9 cellular contexts compared by ENCODE assay signal in the genomic region with DNA sequence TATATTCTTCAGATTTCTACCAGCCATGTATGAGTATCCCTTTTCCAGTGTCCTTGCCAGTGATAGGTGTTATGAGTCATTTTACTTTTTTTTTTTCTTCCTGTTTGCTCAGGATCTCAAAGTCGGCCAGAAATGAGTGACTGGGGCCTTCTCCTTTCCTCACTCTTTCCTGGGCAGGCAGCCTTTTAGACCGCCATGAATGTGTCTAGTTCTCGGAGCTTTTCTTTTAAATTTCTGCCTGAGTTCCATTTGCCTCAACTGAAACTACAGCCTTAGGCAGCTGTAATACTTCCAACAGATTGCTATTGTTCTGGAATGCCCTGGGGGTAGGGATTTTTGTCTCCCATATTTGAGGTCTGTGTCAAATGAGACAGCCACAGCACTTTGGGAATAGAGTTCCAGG.
DNase-seq lines count a peak whose midpoint lies in the region; ATAC-seq and TF ChIP-seq lines count a peak whose summit lies in the region.
"Had no signal": no experiment of that assay in that cellular context is flagged by ENCODE, and none has a peak within 500 bp of the region (broad histone marks: within the 10 kb centered on the region; RNA-seq: fewer than 3 reads in every experiment).

No MANE protein-coding gene starts in this region.

- H3K9me3 ChIP-seq in SJCRH30 (replicated peaks) (no peaks in the 10 kb centered on the region), parathyroid adenoma (ENCODE audit: control insufficient read depth, low read length) (no peaks in the 10 kb centered on the region)
- H3K9me3 ChIP-seq: stomach had no signal

- TF ChIP-seq CTCF in parathyroid adenoma (IDR thresholded peaks at IDR 0.05): no peak

- no peak overlapping the region for H3K4me2 ChIP-seq in parathyroid adenoma (ENCODE audit: low read length)

- H2AFZ ChIP-seq in parathyroid adenoma: no peak overlapping the region

- no peak for ATAC-seq in HG03460 (IDR thresholded peaks at IDR 0.05; ENCODE audit: unreplicated experiment)

- H3K4me1 ChIP-seq in SJCRH30 (no peaks in the 10 kb centered on the region), parathyroid adenoma (peaks cover 29% of the 10 kb centered on the region)

- H3K36me3 ChIP-seq in SJCRH30 (peaks cover 53% of the 10 kb centered on the region), parathyroid adenoma (ENCODE audit: control insufficient read depth, insufficient read depth, low read length) (no peaks in the 10 kb centered on the region)

- H3K79me2 ChIP-seq in parathyroid adenoma: peaks cover 27% of the 10 kb centered on the region

- H3K4me3 ChIP-seq in SJCRH30 (no peak overlapping the region), parathyroid adenoma (ENCODE audit: low read depth, low read length) (no peak overlapping the region)
- H3K4me3 ChIP-seq: stomach had no signal

- no peak overlapping the region for H3K9ac ChIP-seq in parathyroid adenoma

- DNase-seq in H4 (ENCODE audit: low spot score) (peak; percentile 18), SJCRH30 (peak; percentile 44 to 66), fibroblast of gingiva (ENCODE audit: low read depth) (peak; percentile 29), SHP77 (lab: John Stamatoyannopoulos, UW) (no peak)
- DNase-seq in stimulated activated CD4-positive, alpha-beta T cell treated with anti-CD3 and anti-CD28 coated beads, Interleukin-2, amount 100 ng/mL, for 48 hours: no peak
- DNase-seq in stimulated activated naive CD4-positive, alpha-beta T cell (lab: John Stamatoyannopoulos, UW): no peak
- DNase-seq: stomach had no signal

- H3K27ac ChIP-seq in SJCRH30 (no peak overlapping the region), parathyroid adenoma (peak overlapping the region; percentile 7)
- H3K27ac ChIP-seq: stomach had no signal

- H3K27me3 ChIP-seq in SJCRH30: no peaks in the 10 kb centered on the region
- no peaks in the 10 kb centered on the region for H3K27me3 ChIP-seq in parathyroid adenoma (ENCODE audit: control insufficient read depth, insufficient read depth, low read length)
- H3K27me3 ChIP-seq: stomach had no signal

Comparison
In these comparisons a context has a peak if more than half of its experiments do, and no peak if none do; other contexts are left out.
1. DNase-seq: peak in H4 (single experiment), SJCRH30 (2 of 2) and fibroblast of gingiva (single experiment); none in SHP77 (0 of 2), stimulated activated CD4-positive, alpha-beta T cell treated with anti-CD3 and anti-CD28 coated beads, Interleukin-2, amount 100 ng/mL, for 48 hours (0 of 2) and stimulated activated naive CD4-positive, alpha-beta T cell (0 of 6).